Comparison of ENCODE assay signal across 8 cellular contexts in the genomic region with DNA sequence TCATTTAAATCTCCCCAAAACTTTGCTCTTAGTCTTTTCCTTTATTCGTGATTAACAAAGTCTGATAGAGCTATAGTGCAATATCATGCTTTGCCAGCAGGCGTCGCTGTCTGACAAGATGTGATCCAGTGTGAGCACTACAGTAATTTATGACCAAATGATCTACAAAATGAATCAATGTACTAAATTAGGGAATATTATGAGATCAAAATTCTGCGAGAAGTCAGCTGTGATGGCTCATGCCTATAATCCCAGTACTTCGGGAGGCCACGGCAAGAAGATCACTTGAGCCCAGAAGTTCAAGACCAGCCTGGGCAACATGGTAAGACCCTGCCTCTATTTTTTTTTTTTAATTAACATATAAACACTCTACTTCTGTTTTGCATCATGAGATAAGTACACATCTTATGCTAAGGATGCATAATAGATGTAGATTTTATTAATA. TPM values are rescaled to one million over a fixed set of nuclear protein-coding genes. Genes with fewer than 3 reads are reported as not detected.
DNase-seq lines count a peak whose midpoint lies in the region; ATAC-seq, FAIRE-seq and TF ChIP-seq lines count a peak whose summit lies in the region.

No MANE protein-coding gene starts in this region.

- H3K4me3 Mint-ChIP-seq in T-cell, result no peak overlapping the region
- no peak overlapping the region for H3K4me3 Mint-ChIP-seq in activated naive CD8-positive, alpha-beta T cell treated with anti-CD3 and anti-CD28 coated beads, Interleukin-2, amount 50 U/mL, for 24 hours

- H3K36me3 Mint-ChIP-seq in T-cell, result peaks cover 3% of the 10 kb centered on the region
- H3K36me3 Mint-ChIP-seq in activated naive CD8-positive, alpha-beta T cell treated with anti-CD3 and anti-CD28 coated beads, Interleukin-2, amount 50 U/mL, for 24 hours (ENCODE audit: low read depth), result peaks cover 4% of the 10 kb centered on the region

- H3K27ac Mint-ChIP-seq in T-cell, result no peak overlapping the region
- peak overlapping the region; percentile 13 for H3K27ac Mint-ChIP-seq in activated naive CD8-positive, alpha-beta T cell treated with anti-CD3 and anti-CD28 coated beads, Interleukin-2, amount 50 U/mL, for 24 hours

- DNase-seq in BJ (ENCODE audit: low read depth) (no peak), HCEC 1CT (peak; percentile 59), T-cell (peak; percentile 43 to 90 (median 78))
- DNase-seq in activated naive CD8-positive, alpha-beta T cell treated with anti-CD3 and anti-CD28 coated beads, Interleukin-2, amount 50 U/mL, for 24 hours, result peak; percentile 89
- DNase-seq in stimulated activated CD4-positive, alpha-beta T cell treated with anti-CD3 and anti-CD28 coated beads, TNF-alpha, amount 100 ng/mL, for 1 hour (ENCODE audit: low read depth in 3 of 3, low spot score in 1 of 3), result peak; percentile 62 to 87 (median 73)

- H3K4me1 Mint-ChIP-seq in T-cell, result peaks cover 20 to 37% (median 21%) of the 10 kb centered on the region in 3 donors
- peaks cover 6% of the 10 kb centered on the region for H3K4me1 Mint-ChIP-seq in activated naive CD8-positive, alpha-beta T cell treated with anti-CD3 and anti-CD28 coated beads, Interleukin-2, amount 50 U/mL, for 24 hours

- no peaks in the 10 kb centered on the region for H3K27me3 Mint-ChIP-seq in T-cell
- H3K27me3 Mint-ChIP-seq in activated naive CD8-positive, alpha-beta T cell treated with anti-CD3 and anti-CD28 coated beads, Interleukin-2, amount 50 U/mL, for 24 hours, result peaks cover 5% of the 10 kb centered on the region

- no peaks in the 10 kb centered on the region for H3K36me3 ChIP-seq in BJ (ENCODE audit: control insufficient read depth, insufficient read depth, low read length)

- H3K27me3 ChIP-seq in BJ (ENCODE audit: control insufficient read depth, insufficient read depth, low read length), result no peaks in the 10 kb centered on the region

- peak; percentile 83 for TF ChIP-seq CTCF in BJ (IDR thresholded peaks at IDR 0.05; ENCODE audit: insufficient read depth, low read depth, low read length)

- H3K9me3 Mint-ChIP-seq in T-cell, result peaks cover 4 to 20% (median 7%) of the 10 kb centered on the region in 3 donors
- peaks cover 13% of the 10 kb centered on the region for H3K9me3 Mint-ChIP-seq in activated naive CD8-positive, alpha-beta T cell treated with anti-CD3 and anti-CD28 coated beads, Interleukin-2, amount 50 U/mL, for 24 hours

- ATAC-seq in T-cell (replicated peaks in 1 of 4), result no peak
- no peak for ATAC-seq in activated naive CD8-positive, alpha-beta T cell treated with anti-CD3 and anti-CD28 coated beads, Interleukin-2, amount 50 U/mL, for 24 hours
- ATAC-seq in HG03521 (IDR thresholded peaks at IDR 0.05; ENCODE audit: unreplicated experiment), result no peak
- ATAC-seq in GM21786 (IDR thresholded peaks at IDR 0.05; ENCODE audit: unreplicated experiment), result no peak

- POLR2A ChIA-PET in BJ (lab: Charles Lee), result no interaction called here
- POLR2A ChIA-PET in T-cell (lab: Charles Lee), result interaction anchor here in 1 of 2 donors (0.6 kb wide), 1 partner anchor 93 kb away, joined by 3 read pairs; no protein-coding TSS in a partner anchor

- peak; percentile 47 for FAIRE-seq in islet of Langerhans (lab: Jason Lieb, UNC)

- H3K4me3 ChIP-seq in BJ (ENCODE audit: low read depth, low read length), result no peak overlapping the region

- CTCF ChIA-PET in BJ (lab: Yijun Ruan, JAX), result interaction anchor here (0.6 to 5.8 kb wide), 29 partner anchors 9 to 370 kb away, joined by 3 to 102 read pairs (median 5); a partner anchor contains a TSS
- CTCF ChIA-PET in T-cell (lab: Charles Lee), result interaction anchor here (0.5 to 2.6 kb wide), 11 partner anchors 22 to 867 kb away, joined by 3 to 44 read pairs (median 5); no protein-coding TSS in a partner anchor

RNA-seq across cellular contexts. Expression of a gene that starts 3.6 kb away (rescaled TPM):
- 15.1 and 19.8 TPM in 2 replicates for polyA plus RNA-seq in BJ (2011; rRNA removed)
- polyA minus RNA-seq in BJ (2011; rRNA and poly(A)+ RNA removed), result 13.8 and 22.4 TPM in 2 replicates
- 1 to 10 TPM; 3.1 to 6.4 (median 5.4) TPM for total RNA-seq in T-cell

RNA-seq across cellular contexts. Expression of a gene that starts 54.5 kb away (rescaled TPM):
- polyA plus RNA-seq in BJ (2011; rRNA removed), result 12.0 and 16.6 TPM in 2 replicates
- polyA minus RNA-seq in BJ (2011; rRNA and poly(A)+ RNA removed), result 13.7 and 15.1 TPM in 2 replicates
- 10 to 100 TPM; 17.6 to 26.5 (median 23.9) TPM for total RNA-seq in T-cell
